ENCODE assay signal across 1 cellular context in the genomic region with DNA sequence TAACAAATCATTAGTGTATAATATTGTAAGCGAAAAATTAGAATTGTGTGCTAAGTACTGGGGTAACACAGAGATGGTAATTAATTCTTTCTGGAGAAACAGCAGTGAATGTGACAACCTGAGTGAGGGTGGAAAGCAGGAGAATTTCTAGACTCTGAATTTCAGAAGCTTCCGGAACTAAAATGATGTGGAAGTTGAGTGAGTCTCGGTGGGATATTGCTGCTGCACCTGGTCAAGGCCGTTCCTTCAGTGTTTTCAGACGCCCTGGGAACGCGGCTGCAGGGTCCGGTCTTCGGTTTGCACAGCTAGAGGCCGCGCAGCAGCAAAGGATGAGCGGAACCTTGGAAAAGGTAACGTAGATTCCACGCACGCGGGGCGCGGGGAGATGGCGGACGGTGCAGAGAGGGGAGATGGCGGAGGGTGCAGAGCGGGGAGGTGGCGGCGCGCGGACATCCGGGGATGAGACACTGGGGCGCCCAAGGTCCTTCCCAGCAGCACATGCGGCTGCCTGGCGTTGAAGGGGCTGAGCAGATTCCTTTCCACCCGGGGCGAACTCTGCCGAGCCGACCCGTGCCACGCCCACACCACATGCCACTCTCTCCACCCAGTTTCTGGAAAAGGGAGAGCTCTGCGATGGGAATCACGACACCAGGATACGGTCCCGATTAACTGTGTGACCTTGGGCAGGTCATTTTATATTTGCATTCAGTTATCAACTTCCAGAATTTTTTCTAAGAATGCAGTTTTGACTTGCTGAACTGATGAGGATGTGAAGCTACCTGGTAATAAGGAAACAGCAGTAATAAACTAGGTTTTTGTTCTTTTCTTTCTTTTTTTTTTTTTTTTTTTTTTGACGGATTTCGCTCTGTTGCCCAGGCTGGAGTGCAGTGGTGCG.
TF ChIP-seq lines count a peak whose summit lies in the region.

TSS of gene MRPL48 (plus strand) at position 232 of the 895 bp plus-strand sequence. CDS start at position 330, 98 bp downstream.

TF ChIP-seq in A549, 52 proteins besides CTCF, POLR2A, EP300 and RAD21 (continued from another document):
- peak; percentile 77 for TF ChIP-seq REST (IDR thresholded peaks at IDR 0.05)
- TF ChIP-seq ZNF302 (CRISPR knock-in tag; IDR thresholded peaks at IDR 0.05): no peak
- no peak for TF ChIP-seq HDAC2 (IDR thresholded peaks at IDR 0.05)
- TF ChIP-seq, protein P1, sequence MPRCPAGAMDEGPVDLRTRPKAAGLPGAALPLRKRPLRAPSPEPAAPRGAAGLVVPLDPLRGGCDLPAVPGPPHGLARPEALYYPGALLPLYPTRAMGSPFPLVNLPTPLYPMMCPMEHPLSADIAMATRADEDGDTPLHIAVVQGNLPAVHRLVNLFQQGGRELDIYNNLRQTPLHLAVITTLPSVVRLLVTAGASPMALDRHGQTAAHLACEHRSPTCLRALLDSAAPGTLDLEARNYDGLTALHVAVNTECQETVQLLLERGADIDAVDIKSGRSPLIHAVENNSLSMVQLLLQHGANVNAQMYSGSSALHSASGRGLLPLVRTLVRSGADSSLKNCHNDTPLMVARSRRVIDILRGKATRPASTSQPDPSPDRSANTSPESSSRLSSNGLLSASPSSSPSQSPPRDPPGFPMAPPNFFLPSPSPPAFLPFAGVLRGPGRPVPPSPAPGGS (IDR thresholded peaks at IDR 0.05): peak; percentile 90
- TF ChIP-seq JUNB (IDR thresholded peaks at IDR 0.05): no peak
- TF ChIP-seq KDM1A (IDR thresholded peaks at IDR 0.05; ENCODE audit: low read depth): no peak
- TF ChIP-seq GATA3 (IDR thresholded peaks at IDR 0.05; ENCODE audit: borderline replicate concordance): 0 out of 2 replicates have a peak, but pooled peaks have one; percentile 31
- TF ChIP-seq POLR2AphosphoS2 (conservative IDR thresholded peaks at IDR 0.05; ENCODE audit: low read length): no peak
- TF ChIP-seq USF2 (IDR thresholded peaks at IDR 0.05): peak; percentile 41; the same call in 1 of the 2 replicates
- TF ChIP-seq ZC3H11A (IDR thresholded peaks at IDR 0.05): no peak
- peak; percentile 74; the same call in 1 of the 2 replicates for TF ChIP-seq EHF (CRISPR knock-in tag; IDR thresholded peaks at IDR 0.05)
- TF ChIP-seq ZFP36 (IDR thresholded peaks at IDR 0.05; ENCODE audit: borderline replicate concordance, partially characterized antibody): no peak
- TF ChIP-seq, protein P2, sequence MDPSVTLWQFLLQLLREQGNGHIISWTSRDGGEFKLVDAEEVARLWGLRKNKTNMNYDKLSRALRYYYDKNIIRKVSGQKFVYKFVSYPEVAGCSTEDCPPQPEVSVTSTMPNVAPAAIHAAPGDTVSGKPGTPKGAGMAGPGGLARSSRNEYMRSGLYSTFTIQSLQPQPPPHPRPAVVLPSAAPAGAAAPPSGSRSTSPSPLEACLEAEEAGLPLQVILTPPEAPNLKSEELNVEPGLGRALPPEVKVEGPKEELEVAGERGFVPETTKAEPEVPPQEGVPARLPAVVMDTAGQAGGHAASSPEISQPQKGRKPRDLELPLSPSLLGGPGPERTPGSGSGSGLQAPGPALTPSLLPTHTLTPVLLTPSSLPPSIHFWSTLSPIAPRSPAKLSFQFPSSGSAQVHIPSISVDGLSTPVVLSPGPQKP (IDR thresholded peaks at IDR 0.05; ENCODE audit: low read depth, low read length): no peak
- no peak for TF ChIP-seq NFE2L2 (conservative IDR thresholded peaks at IDR 0.05; ENCODE audit: low read length)
- peak; percentile 77 for TF ChIP-seq ESRRA (IDR thresholded peaks at IDR 0.05; ENCODE audit: borderline replicate concordance, low read length)
- TF ChIP-seq CBX2 (IDR thresholded peaks at IDR 0.05; ENCODE audit: borderline replicate concordance, low read depth): no peak
- peak; percentile 74; the same call in 1 of the 2 replicates for TF ChIP-seq E2F6 (IDR thresholded peaks at IDR 0.05; ENCODE audit: borderline replicate concordance, low read depth)
- no peak for TF ChIP-seq NPAS2 (CRISPR knock-in tag; IDR thresholded peaks at IDR 0.05; ENCODE audit: borderline replicate concordance)
- TF ChIP-seq CHD4 (IDR thresholded peaks at IDR 0.05; ENCODE audit: borderline replicate concordance): no peak
- TF ChIP-seq SMC3 (IDR thresholded peaks at IDR 0.05): peak; percentile 6; the same call in 1 of the 3 replicates
- TF ChIP-seq PBX3 (IDR thresholded peaks at IDR 0.05): peak; percentile 57; the same call in 1 of the 2 replicates
- TF ChIP-seq RCOR1 (IDR thresholded peaks at IDR 0.05; ENCODE audit: low read depth, low read length): no peak
- no peak for TF ChIP-seq HES2 (IDR thresholded peaks at IDR 0.05)
- TF ChIP-seq FOSB (CRISPR knock-in tag; IDR thresholded peaks at IDR 0.05): 0 out of 2 replicates have a peak, but pooled peaks have one; percentile 30
- TF ChIP-seq BHLHE40 (IDR thresholded peaks at IDR 0.05; ENCODE audit: low read depth, low read length): peak; percentile 27; the same call in 1 of the 2 replicates
- peak; percentile 62 for TF ChIP-seq RFX5 (IDR thresholded peaks at IDR 0.05)
- TF ChIP-seq HOXA7 (CRISPR knock-in tag; IDR thresholded peaks at IDR 0.05): 0 out of 2 replicates have a peak, but pooled peaks have one; percentile 47
- peak; percentile 62; the same call in 1 of the 2 replicates for TF ChIP-seq HOXB5 (CRISPR knock-in tag; IDR thresholded peaks at IDR 0.05)
- no peak for TF ChIP-seq TP53 (CRISPR knock-in tag; IDR thresholded peaks at IDR 0.05)
- TF ChIP-seq KDM5A (IDR thresholded peaks at IDR 0.05): peak; percentile 94
- no peak for TF ChIP-seq HEYL (CRISPR knock-in tag; IDR thresholded peaks at IDR 0.05)
- no peak; the same call in 1 of the 2 replicates for TF ChIP-seq TFCP2L1 (CRISPR knock-in tag; IDR thresholded peaks at IDR 0.05)
- TF ChIP-seq MYC (IDR thresholded peaks at IDR 0.05; ENCODE audit: borderline replicate concordance, low read length): peak; percentile 94
- no peak for TF ChIP-seq NR3C1 (IDR thresholded peaks at IDR 0.05)
- TF ChIP-seq JUN (IDR thresholded peaks at IDR 0.05): peak; percentile 95 to 96
- TF ChIP-seq MAX (IDR thresholded peaks at IDR 0.05): peak; percentile 97
- no peak for TF ChIP-seq EHMT2 (IDR thresholded peaks at IDR 0.05; ENCODE audit: low read depth)
- TF ChIP-seq MAFK (IDR thresholded peaks at IDR 0.05; ENCODE audit: partially characterized antibody): no peak
- 0 out of 2 replicates have a peak, but pooled peaks have one; percentile 7 for TF ChIP-seq MAZ (IDR thresholded peaks at IDR 0.05; ENCODE audit: borderline replicate concordance, low read depth, low read length)
- no peak for TF ChIP-seq SREBF2 (IDR thresholded peaks at IDR 0.05)
- no peak for TF ChIP-seq RNF2 (IDR thresholded peaks at IDR 0.05; ENCODE audit: borderline replicate concordance, low read depth)
- no peak for TF ChIP-seq CHD2 (IDR thresholded peaks at IDR 0.05; ENCODE audit: low read length, partially characterized antibody)
- no peak for TF ChIP-seq RARB (CRISPR knock-in tag; IDR thresholded peaks at IDR 0.05)
- TF ChIP-seq CEBPB (IDR thresholded peaks at IDR 0.05): peak in 1 of 2 experiments; percentile 34; a peak in 1 of 4 replicates
